ENCODE assay signal across 18 cellular contexts in the genomic region with DNA sequence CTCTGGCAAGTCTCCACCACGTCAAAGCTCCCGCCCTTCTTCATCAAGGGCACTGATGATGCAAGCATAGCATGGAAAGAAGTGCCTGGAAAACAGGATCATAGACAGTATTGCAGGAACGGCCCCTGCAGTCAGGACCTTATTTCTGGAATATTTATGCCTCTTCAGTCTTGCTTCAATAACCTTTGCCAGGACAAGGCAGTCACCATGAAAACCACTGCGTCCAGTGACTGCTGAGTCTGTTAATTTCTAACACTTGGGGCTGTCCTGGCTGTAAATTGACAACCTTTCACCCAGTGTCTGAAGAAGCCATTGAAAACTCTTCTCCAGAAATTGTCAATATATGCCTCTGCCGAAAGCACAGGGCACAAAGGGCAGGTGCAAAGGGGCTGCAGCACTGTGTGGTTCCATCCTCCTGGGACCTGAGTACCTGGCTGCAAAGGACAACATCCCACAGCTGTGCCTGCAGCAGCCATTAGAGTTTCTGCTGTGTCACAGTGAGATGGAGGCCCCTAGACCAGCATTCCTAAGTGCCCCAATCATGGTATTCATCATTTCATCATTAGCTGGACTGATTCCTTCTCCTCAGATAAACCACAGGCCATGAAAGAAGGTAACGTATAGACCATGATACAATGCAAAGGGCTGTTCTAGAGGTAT.
A peak's percentile ranks its signal among the peaks of the same experiment; 100 is the strongest.
DNase-seq lines count a peak whose midpoint lies in the region; TF ChIP-seq lines count a peak whose summit lies in the region.
"Had no signal": no experiment of that assay in that cellular context is flagged by ENCODE, and none has a peak within 500 bp of the region (broad histone marks: within the 10 kb centered on the region; RNA-seq: fewer than 3 reads in every experiment).

No MANE protein-coding gene starts in this region.

- H3K23ac ChIP-seq in mesenchymal stem cell (ENCODE audit: low read length in 2 of 2): no peak overlapping the region

- H3K4me1 ChIP-seq in mesenchymal stem cell (ENCODE audit: control insufficient read depth, insufficient read depth, low read depth, low read length): peaks cover 6% of the 10 kb centered on the region
- H3K4me1 ChIP-seq in BE2C: no peaks in the 10 kb centered on the region

- peak overlapping the region; percentile 78 for H3K27ac Mint-ChIP-seq in HFFc6
- H3K27ac Mint-ChIP-seq: activated CD4-positive, alpha-beta T cell treated with anti-CD3 and anti-CD28 coated beads for 36 hours; dendritic cell treated with granulocyte-macrophage colony-stimulating factor and Interleukin-4, amounts not matched to agents 40 ng/mL and 50 ng/mL, for 4 days; stimulated activated memory B cell treated with anti-CD40 and anti-IgM and Interleukin-4, amounts not matched to agents 10 μg/mL and 1 μg/mL and 100 μg/mL, for 72 hours had no signal

- H3K4me3 ChIP-seq in mesenchymal stem cell (ENCODE audit: insufficient read depth in 1 of 2, low read depth in 1 of 2, low read length in 2 of 2) (no peak overlapping the region), BE2C (ENCODE audit: low read depth, low read length) (no peak overlapping the region)
- H3K4me3 ChIP-seq: lung had no signal

- no peaks in the 10 kb centered on the region for H3K27me3 ChIP-seq in mesenchymal stem cell (ENCODE audit: control insufficient read depth in 1 of 2, insufficient read depth in 1 of 2, low read length in 2 of 2)
- no peaks in the 10 kb centered on the region for H3K27me3 ChIP-seq in BE2C

- no peak overlapping the region for H3K14ac ChIP-seq in mesenchymal stem cell (ENCODE audit: low read length in 2 of 2)

- no peaks in the 10 kb centered on the region for H3K9me3 ChIP-seq in mesenchymal stem cell (ENCODE audit: control insufficient read depth, low read length)
- H3K9me3 ChIP-seq in BE2C: no peaks in the 10 kb centered on the region

- H2BK120ac ChIP-seq in mesenchymal stem cell (ENCODE audit: low read depth, low read length): no peak overlapping the region

- peak overlapping the region; percentile 1 for H2AK5ac ChIP-seq in mesenchymal stem cell (ENCODE audit: low read length, severe bottlenecking)

- H3K79me1 ChIP-seq in mesenchymal stem cell (replicated peaks; ENCODE audit: low read length, poor library complexity, severe bottlenecking): no peaks in the 10 kb centered on the region

- no peak overlapping the region for H4K91ac ChIP-seq in mesenchymal stem cell (ENCODE audit: low read length)

- H3K36me3 Mint-ChIP-seq in HFFc6 (ENCODE audit: low read depth): no peaks in the 10 kb centered on the region
- H3K36me3 Mint-ChIP-seq: stimulated activated memory B cell treated with anti-CD40 and anti-IgM and Interleukin-4, amounts not matched to agents 10 μg/mL and 1 μg/mL and 100 μg/mL, for 72 hours had no signal

- TF ChIP-seq CTCF in HFFc6 (IDR thresholded peaks at IDR 0.05): no peak
- TF ChIP-seq CTCF in BE2C (IDR thresholded peaks at IDR 0.05; ENCODE audit: low read depth, low read length): no peak

- no peak overlapping the region for H2BK12ac ChIP-seq in mesenchymal stem cell (ENCODE audit: low read length in 2 of 2)

- H3K4me1 Mint-ChIP-seq in HFFc6 (ENCODE audit: low read depth): peaks cover 29% of the 10 kb centered on the region
- H3K4me1 Mint-ChIP-seq: stimulated activated memory B cell treated with anti-CD40 and anti-IgM and Interleukin-4, amounts not matched to agents 10 μg/mL and 1 μg/mL and 100 μg/mL, for 72 hours had no signal

- no peak overlapping the region for H3K4ac ChIP-seq in mesenchymal stem cell (ENCODE audit: low read depth in 1 of 2, low read length in 2 of 2)

- no peak overlapping the region for H4K8ac ChIP-seq in mesenchymal stem cell (ENCODE audit: low read length)

- DNase-seq in NCI-H345 (lab: John Stamatoyannopoulos, UW) (peak; percentile 29), NCI-H345 treated with DMSO at 0.1 percent for 48 hours (lab: John Stamatoyannopoulos, UW; ENCODE audit: unreplicated experiment) (no peak), HFFc6 (peak; percentile 47), amniotic epithelial cell (ENCODE audit: low read depth) (peak; percentile 10), mesenchymal stem cell (peak; percentile 2), BE2C (no peak)
- DNase-seq in stimulated activated CD4-positive, alpha-beta T cell treated with anti-CD3 and anti-CD28 coated beads, Interleukin-2, amount 100 ng/mL, for 48 hours: no peak
- no peak for DNase-seq in activated naive CD4-positive, alpha-beta T cell treated with anti-CD3 and anti-CD28 coated beads, Interleukin-2, amount 50 U/mL, for 16 hours
- DNase-seq: activated CD4-positive, alpha-beta T cell treated with anti-CD3 and anti-CD28 coated beads for 36 hours; NCI-H146; NCI-H526 treated with DMSO at 0.1 percent for 48 hours; RPMI8226; T-helper 2 cell had no signal

- no peak overlapping the region for H2BK15ac ChIP-seq in mesenchymal stem cell (ENCODE audit: low read depth, poor library complexity, severe bottlenecking)

- peaks cover 2% of the 10 kb centered on the region; the same call in 1 of the 2 replicates for H3K27me3 Mint-ChIP-seq in HFFc6 (ENCODE audit: insufficient read depth)
- H3K27me3 Mint-ChIP-seq: activated CD4-positive, alpha-beta T cell treated with anti-CD3 and anti-CD28 coated beads for 36 hours had no signal

- H2BK5ac ChIP-seq in mesenchymal stem cell (ENCODE audit: low read depth, low read length, poor library complexity, severe bottlenecking): no peak overlapping the region

- H3K4me3 Mint-ChIP-seq in HFFc6: no peak overlapping the region
- H3K4me3 Mint-ChIP-seq: activated CD4-positive, alpha-beta T cell treated with anti-CD3 and anti-CD28 coated beads for 36 hours; dendritic cell treated with granulocyte-macrophage colony-stimulating factor and Interleukin-4, amounts not matched to agents 40 ng/mL and 50 ng/mL, for 4 days; neural crest cell; stimulated activated memory B cell treated with anti-CD40 and anti-IgM and Interleukin-4, amounts not matched to agents 10 μg/mL and 1 μg/mL and 100 μg/mL, for 72 hours had no signal

- H3K9me3 Mint-ChIP-seq in HFFc6: no peaks in the 10 kb centered on the region
- H3K9me3 Mint-ChIP-seq: dendritic cell treated with granulocyte-macrophage colony-stimulating factor and Interleukin-4, amounts not matched to agents 40 ng/mL and 50 ng/mL, for 4 days; neural crest cell; stimulated activated memory B cell treated with anti-CD40 and anti-IgM and Interleukin-4, amounts not matched to agents 10 μg/mL and 1 μg/mL and 100 μg/mL, for 72 hours had no signal

- H3K27ac ChIP-seq in mesenchymal stem cell (ENCODE audit: low read length, poor library complexity, severe bottlenecking): peak overlapping the region; percentile 4
- H3K27ac ChIP-seq: HL-60 had no signal

- H3K4me2 ChIP-seq in mesenchymal stem cell (ENCODE audit: low read length, poor library complexity, severe bottlenecking): no peak overlapping the region

- H3K18ac ChIP-seq in mesenchymal stem cell (ENCODE audit: low read depth in 1 of 2, low read length in 2 of 2): no peak overlapping the region

- no peaks in the 10 kb centered on the region for H3K36me3 ChIP-seq in mesenchymal stem cell (ENCODE audit: control insufficient read depth in 1 of 2, insufficient read depth in 2 of 2, low read depth in 1 of 2, low read length in 2 of 2)
- H3K36me3 ChIP-seq in BE2C: no peaks in the 10 kb centered on the region

- no peak overlapping the region for H3K9ac ChIP-seq in mesenchymal stem cell (ENCODE audit: low read length)

- WGBS in mesenchymal stem cell: 51% methylated on average over 5 of the region's 6 CpGs

- no peak overlapping the region for H2AFZ ChIP-seq in mesenchymal stem cell (ENCODE audit: low read depth, low read length)

Comparison
In these comparisons a context has a peak if more than half of its experiments do, and no peak if none do; other contexts are left out.
1. DNase-seq: peak in NCI-H345 (single experiment), HFFc6 (single experiment), amniotic epithelial cell (single experiment) and mesenchymal stem cell (single experiment); none in NCI-H345 treated with DMSO at 0.1 percent for 48 hours (single experiment), stimulated activated CD4-positive, alpha-beta T cell treated with anti-CD3 and anti-CD28 coated beads, Interleukin-2, amount 100 ng/mL, for 48 hours (0 of 2), BE2C (single experiment) and activated naive CD4-positive, alpha-beta T cell treated with anti-CD3 and anti-CD28 coated beads, Interleukin-2, amount 50 U/mL, for 16 hours (single experiment).